Comparison of ENCODE assay signal across 7 cellular contexts in genomic region chr12:3041558-3042164, GRCh38. TPM values are rescaled to one million over a fixed set of nuclear protein-coding genes. Genes with fewer than 3 reads are reported as not detected.
DNase-seq lines count a peak whose midpoint lies in the region; ATAC-seq and TF ChIP-seq lines count a peak whose summit lies in the region.

No MANE protein-coding gene starts in this region.

- no peaks in the 10 kb centered on the region for H3K9me3 Mint-ChIP-seq in activated CD8-positive, alpha-beta T cell treated with anti-CD3 and anti-CD28 coated beads for 36 hours
- no peaks in the 10 kb centered on the region for H3K9me3 Mint-ChIP-seq in endothelial cell (ENCODE audit: unreplicated experiment)

- H3K4me3 ChIP-seq in GM12864 (ENCODE audit: low read depth, low read length): no peak overlapping the region
- H3K4me3 ChIP-seq in mucosa of descending colon: no peak overlapping the region

- CTCF ChIA-PET in activated CD8-positive, alpha-beta T cell treated with anti-CD3 and anti-CD28 coated beads for 36 hours (lab: Charles Lee): interaction anchor here (1.0 to 2.0 kb wide), 13 partner anchors 8 to 359 kb away, joined by 3 to 9 read pairs (median 4); no protein-coding TSS in a partner anchor

- POLR2A ChIA-PET in activated CD8-positive, alpha-beta T cell treated with anti-CD3 and anti-CD28 coated beads for 36 hours (lab: Charles Lee): no interaction called here

- no peaks in the 10 kb centered on the region for H3K4me1 ChIP-seq in mucosa of descending colon (ENCODE audit: low read depth)

- H3K27me3 Mint-ChIP-seq in activated CD8-positive, alpha-beta T cell treated with anti-CD3 and anti-CD28 coated beads for 36 hours: peaks cover 14% of the 10 kb centered on the region
- H3K27me3 Mint-ChIP-seq in endothelial cell (ENCODE audit: unreplicated experiment): peaks cover 20% of the 10 kb centered on the region

- H3K4me1 Mint-ChIP-seq in activated CD8-positive, alpha-beta T cell treated with anti-CD3 and anti-CD28 coated beads for 36 hours (ENCODE audit: low read depth): no peaks in the 10 kb centered on the region
- peaks cover 37% of the 10 kb centered on the region for H3K4me1 Mint-ChIP-seq in endothelial cell (ENCODE audit: unreplicated experiment)

- H3K27ac ChIP-seq in substantia nigra (ENCODE audit: low read depth, low read length, poor library complexity, severe bottlenecking): no peak overlapping the region

- intact Hi-C loops in activated CD8-positive, alpha-beta T cell treated with anti-CD3 and anti-CD28 coated beads for 36 hours (cut with micrococcal nuclease): loop anchor here (10.0 kb wide), 1 partner anchor 187 kb away; the partner anchor contains the start of gene TEX52
- intact Hi-C loops in mucosa of descending colon (cut with DNase I, micrococcal nuclease): loop anchor here in 1 of 2 donors (5.0 kb wide), 1 partner anchor 184 kb away; the partner anchor contains the start of gene TEX52

- H3K9me3 ChIP-seq in mucosa of descending colon: no peaks in the 10 kb centered on the region

- H3K4me3 Mint-ChIP-seq in activated CD8-positive, alpha-beta T cell treated with anti-CD3 and anti-CD28 coated beads for 36 hours: no peak overlapping the region
- peak overlapping the region; percentile 4 for H3K4me3 Mint-ChIP-seq in endothelial cell (ENCODE audit: unreplicated experiment)

- TF ChIP-seq CTCF in GM12864 (IDR thresholded peaks at IDR 0.05; ENCODE audit: low read depth, low read length, missing control alignments) (peak; percentile 78), endothelial cell (IDR thresholded peaks at IDR 0.05; ENCODE audit: unreplicated experiment) (peak; percentile 75), mucosa of descending colon (IDR thresholded peaks at IDR 0.05) (peak; percentile 43)
- peak; percentile 60 for TF ChIP-seq CTCF in activated CD8-positive, alpha-beta T cell treated with anti-CD3 and anti-CD28 coated beads for 36 hours (IDR thresholded peaks at IDR 0.05)

- DNase-seq in GM12864 (ENCODE audit: low read depth) (peak; percentile 36), NCI-H748 (lab: John Stamatoyannopoulos, UW; ENCODE audit: unreplicated experiment) (peak; percentile 73), endothelial cell (ENCODE audit: low spot score) (peak; percentile 75), mucosa of descending colon (peak in 2 of 3 donors; percentile 60 to 72), substantia nigra (lab: John Stamatoyannopoulos, UW) (peak in 44 of 49 donors; percentile 15 to 76 (median 48))
- peak; percentile 75 for DNase-seq in activated CD8-positive, alpha-beta T cell treated with anti-CD3 and anti-CD28 coated beads for 36 hours

- no peaks in the 10 kb centered on the region for H3K36me3 Mint-ChIP-seq in activated CD8-positive, alpha-beta T cell treated with anti-CD3 and anti-CD28 coated beads for 36 hours (ENCODE audit: low read depth)
- peaks cover 56% of the 10 kb centered on the region for H3K36me3 Mint-ChIP-seq in endothelial cell (ENCODE audit: low read depth, unreplicated experiment)

- no peaks in the 10 kb centered on the region for H3K36me3 ChIP-seq in mucosa of descending colon (ENCODE audit: low read depth)

- H3K27ac Mint-ChIP-seq in activated CD8-positive, alpha-beta T cell treated with anti-CD3 and anti-CD28 coated beads for 36 hours: no peak overlapping the region
- peak overlapping the region; percentile 43 for H3K27ac Mint-ChIP-seq in endothelial cell (ENCODE audit: unreplicated experiment)

- peak; percentile 65 for ATAC-seq in HG03442 (IDR thresholded peaks at IDR 0.05; ENCODE audit: unreplicated experiment)
- peak; percentile 98 for ATAC-seq in activated CD8-positive, alpha-beta T cell treated with anti-CD3 and anti-CD28 coated beads for 36 hours
- ATAC-seq in mucosa of descending colon: peak; percentile 89

RNA-seq across cellular contexts. Expression of gene TSPAN9, which starts 35.5 kb away (rescaled TPM):
- under 1 TPM in 1 of 2 experiments, not detected in 1; 0.07 TPM for total RNA-seq in activated CD8-positive, alpha-beta T cell treated with anti-CD3 and anti-CD28 coated beads for 36 hours
- total RNA-seq in endothelial cell (ENCODE audit: unreplicated experiment) (116 TPM), mucosa of descending colon (10 to 100 TPM in 1 of 3 donors, 1 to 10 TPM in 2; 4.7 to 28.4 (median 8.5) TPM)

Comparison
In these comparisons a context has a peak if more than half of its experiments do, and no peak if none do; other contexts are left out.
1. RNA of gene TSPAN9, which starts 35.5 kb away (total RNA-seq): 116 TPM in endothelial cell (single experiment) and 4.7 to 28.4 TPM in mucosa of descending colon; 0.07 TPM in activated CD8-positive, alpha-beta T cell treated with anti-CD3 and anti-CD28 coated beads for 36 hours; every median in the first group is over 4 times any median in the second.
2. Peak in every context shown above with its lines, with median percentiles within 50 percentile points of each other: DNase-seq, CTCF ChIP-seq and ATAC-seq.